In genomic region chr10:131689016-131689415, GRCh38 we compare ENCODE assay signal across 16 cellular contexts.
"Had no signal": no experiment of that assay in that cellular context is flagged by ENCODE, and none has a peak within 500 bp of the region (broad histone marks: within the 10 kb centered on the region; RNA-seq: fewer than 3 reads in every experiment).

No MANE protein-coding gene starts in this region.

- H3K27ac ChIP-seq: breast epithelium, foreskin keratinocyte, heart right ventricle, neutrophil had no signal

- H3K27ac Mint-ChIP-seq: activated CD8-positive, alpha-beta T cell treated with anti-CD3 and anti-CD28 coated beads, Interleukin-2, amount 10 ng/mL, durations not matched to agents 7 days and 5 days; activated T-helper 1 cell treated with anti-CD3 and anti-CD28 coated beads, Interleukin-12 subunit alpha, Interleukin-12 subunit beta, Interleukin-2, Interleukin-4 antibody, amounts not matched to agents 30 ng/mL and 10 ng/mL and 1 ng/mL, durations not matched to agents 14 hours and 24 hours and 36 hours; mesothelial cell of epicardium; stimulated activated memory B cell treated with anti-CD40 and anti-IgM and Interleukin-4, amounts not matched to agents 10 μg/mL and 1 μg/mL and 100 μg/mL, for 72 hours; T-cell; type B pancreatic cell had no signal

- H3K9me3 Mint-ChIP-seq: activated T-helper 1 cell treated with anti-CD3 and anti-CD28 coated beads, Interleukin-12 subunit alpha, Interleukin-12 subunit beta, Interleukin-2, Interleukin-4 antibody, amounts not matched to agents 30 ng/mL and 10 ng/mL and 1 ng/mL, durations not matched to agents 14 hours and 24 hours and 36 hours; mesothelial cell of epicardium; T-cell; type B pancreatic cell had no signal

- H3K36me3 Mint-ChIP-seq: mesothelial cell of epicardium; stimulated activated memory B cell treated with anti-CD40 and anti-IgM and Interleukin-4, amounts not matched to agents 10 μg/mL and 1 μg/mL and 100 μg/mL, for 72 hours; T-cell; type B pancreatic cell had no signal

- H3K4me1 ChIP-seq: breast epithelium, foreskin keratinocyte, heart right ventricle had no signal

- DNase-seq: activated CD4-positive, alpha-beta T cell treated with anti-CD3 and anti-CD28 coated beads for 48 hours; activated CD8-positive, alpha-beta memory T cell treated with anti-CD3 and anti-CD28 coated beads, Interleukin-2, amount 50 U/mL, for 48 hours; activated CD8-positive, alpha-beta T cell treated with anti-CD3 and anti-CD28 coated beads, Interleukin-2, amount 10 ng/mL, durations not matched to agents 7 days and 5 days; activated naive CD4-positive, alpha-beta T cell; foreskin keratinocyte; heart right ventricle; right cardiac atrium; stimulated activated CD4-positive, alpha-beta T cell treated with anti-CD3 and anti-CD28 coated beads, Interleukin-1b, Interleukin-23, amount 100 ng/mL, for 48 hours; T-cell; T1000 had no signal

- ATAC-seq: activated CD8-positive, alpha-beta T cell treated with anti-CD3 and anti-CD28 coated beads, Interleukin-2, amount 10 ng/mL, durations not matched to agents 7 days and 5 days; foreskin keratinocyte; heart right ventricle; right cardiac atrium; stimulated activated memory B cell treated with anti-CD40 and anti-IgM and Interleukin-4, amounts not matched to agents 10 μg/mL and 1 μg/mL and 100 μg/mL, for 72 hours; T-cell had no signal

- H3K4me1 Mint-ChIP-seq: mesothelial cell of epicardium; stimulated activated memory B cell treated with anti-CD40 and anti-IgM and Interleukin-4, amounts not matched to agents 10 μg/mL and 1 μg/mL and 100 μg/mL, for 72 hours; T-cell had no signal

- H3K4me3 Mint-ChIP-seq: activated CD8-positive, alpha-beta T cell treated with anti-CD3 and anti-CD28 coated beads, Interleukin-2, amount 10 ng/mL, durations not matched to agents 7 days and 5 days; activated T-helper 1 cell treated with anti-CD3 and anti-CD28 coated beads, Interleukin-12 subunit alpha, Interleukin-12 subunit beta, Interleukin-2, Interleukin-4 antibody, amounts not matched to agents 30 ng/mL and 10 ng/mL and 1 ng/mL, durations not matched to agents 14 hours and 24 hours and 36 hours; mesothelial cell of epicardium; stimulated activated memory B cell treated with anti-CD40 and anti-IgM and Interleukin-4, amounts not matched to agents 10 μg/mL and 1 μg/mL and 100 μg/mL, for 72 hours; T-cell; type B pancreatic cell had no signal

- H3K4me3 ChIP-seq: breast epithelium, heart right ventricle had no signal

- H3K27me3 ChIP-seq: foreskin keratinocyte had no signal

- H3K36me3 ChIP-seq: breast epithelium, heart right ventricle, neutrophil had no signal
